ENCODE assay signal across 1 cellular context in the genomic region with DNA sequence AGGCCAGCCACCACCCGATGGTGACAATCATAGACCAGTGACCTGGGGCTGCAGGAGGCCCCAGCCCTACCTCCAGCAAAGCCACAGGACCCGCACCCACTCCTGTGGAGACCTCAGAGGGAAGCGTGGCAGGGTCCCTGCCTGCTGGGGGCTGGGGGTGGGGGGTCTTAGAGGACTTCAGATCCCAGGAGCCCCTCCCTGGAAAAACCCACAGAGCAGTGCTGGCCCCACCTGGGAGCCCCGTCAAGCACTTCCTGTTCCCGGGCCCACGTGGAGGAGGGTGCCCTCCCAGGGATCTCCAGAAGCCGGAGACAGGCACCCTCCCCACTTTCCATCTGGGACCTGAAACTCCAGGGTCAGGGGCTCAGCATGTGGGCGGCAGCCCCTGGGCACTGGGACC.
TF ChIP-seq lines count a peak whose summit lies in the region.

No MANE protein-coding gene starts in this region.

TF ChIP-seq in HEK293, 187 proteins besides CTCF, POLR2A, EP300 and RAD21:
- TF ChIP-seq ZNF426 (tag by site-specific recombination; IDR thresholded peaks at IDR 0.05), result no peak
- no peak for TF ChIP-seq ZNF664 (tag by site-specific recombination; IDR thresholded peaks at IDR 0.05)
- TF ChIP-seq ZNF600 (tag by site-specific recombination; IDR thresholded peaks at IDR 0.05), result no peak
- no peak for TF ChIP-seq OVOL3 (tag by site-specific recombination; IDR thresholded peaks at IDR 0.05)
- TF ChIP-seq ZIC2 (tag by site-specific recombination; IDR thresholded peaks at IDR 0.05), result peak; percentile 57
- TF ChIP-seq GLIS1 (tag by site-specific recombination; IDR thresholded peaks at IDR 0.05), result peak; percentile 64
- no peak for TF ChIP-seq ZNF350 (tag by site-specific recombination; IDR thresholded peaks at IDR 0.05)
- no peak for TF ChIP-seq ZFHX2 (tag by site-specific recombination; conservative IDR thresholded peaks at IDR 0.05)
- no peak for TF ChIP-seq ZBTB20 (tag by site-specific recombination; IDR thresholded peaks at IDR 0.05)
- TF ChIP-seq ZNF23 (tag by site-specific recombination; IDR thresholded peaks at IDR 0.05; ENCODE audit: borderline replicate concordance), result no peak
- TF ChIP-seq ZNF621 (tag by site-specific recombination; IDR thresholded peaks at IDR 0.05), result no peak
- TF ChIP-seq, protein P1, sequence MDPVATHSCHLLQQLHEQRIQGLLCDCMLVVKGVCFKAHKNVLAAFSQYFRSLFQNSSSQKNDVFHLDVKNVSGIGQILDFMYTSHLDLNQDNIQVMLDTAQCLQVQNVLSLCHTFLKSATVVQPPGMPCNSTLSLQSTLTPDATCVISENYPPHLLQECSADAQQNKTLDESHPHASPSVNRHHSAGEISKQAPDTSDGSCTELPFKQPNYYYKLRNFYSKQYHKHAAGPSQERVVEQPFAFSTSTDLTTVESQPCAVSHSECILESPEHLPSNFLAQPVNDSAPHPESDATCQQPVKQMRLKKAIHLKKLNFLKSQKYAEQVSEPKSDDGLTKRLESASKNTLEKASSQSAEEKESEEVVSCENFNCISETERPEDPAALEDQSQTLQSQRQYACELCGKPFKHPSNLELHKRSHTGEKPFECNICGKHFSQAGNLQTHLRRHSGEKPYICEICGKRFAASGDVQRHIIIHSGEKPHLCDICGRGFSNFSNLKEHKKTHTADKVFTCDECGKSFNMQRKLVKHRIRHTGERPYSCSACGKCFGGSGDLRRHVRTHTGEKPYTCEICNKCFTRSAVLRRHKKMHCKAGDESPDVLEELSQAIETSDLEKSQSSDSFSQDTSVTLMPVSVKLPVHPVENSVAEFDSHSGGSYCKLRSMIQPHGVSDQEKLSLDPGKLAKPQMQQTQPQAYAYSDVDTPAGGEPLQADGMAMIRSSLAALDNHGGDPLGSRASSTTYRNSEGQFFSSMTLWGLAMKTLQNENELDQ (tag by site-specific recombination; IDR thresholded peaks at IDR 0.05; ENCODE audit: low read depth), result no peak
- TF ChIP-seq ZNF792 (tag by site-specific recombination; IDR thresholded peaks at IDR 0.05), result no peak
